In genomic region chr6:72850469-72850868, GRCh38 we compare ENCODE assay signal across 15 cellular contexts.
DNase-seq lines count a peak whose midpoint lies in the region; ATAC-seq and TF ChIP-seq lines count a peak whose summit lies in the region.
"Had no signal": no experiment of that assay in that cellular context is flagged by ENCODE, and none has a peak within 500 bp of the region (broad histone marks: within the 10 kb centered on the region; RNA-seq: fewer than 3 reads in every experiment).

No MANE protein-coding gene starts in this region.

- no peaks in the 10 kb centered on the region for H3K36me3 Mint-ChIP-seq in CD4-positive, alpha-beta memory T cell
- H3K36me3 Mint-ChIP-seq in immature natural killer cell: peaks cover 0 to 4% (median 0%) of the 10 kb centered on the region in 3 donors

- no peak overlapping the region for H3K4me3 ChIP-seq in HEK293 (ENCODE audit: low read depth, low read length)
- no peak overlapping the region for H3K4me3 ChIP-seq in CD4-positive, alpha-beta memory T cell (ENCODE audit: low read length in 2 of 2)
- H3K4me3 ChIP-seq: MG63 had no signal

- ATAC-seq in left lobe of liver: peak; percentile 47
- ATAC-seq: HepG2, T-helper 17 cell had no signal

- H3K4me1 ChIP-seq in HEK293 (ENCODE audit: control insufficient read depth, insufficient read depth, low read length): no peaks in the 10 kb centered on the region
- H3K4me1 ChIP-seq in CD4-positive, alpha-beta memory T cell (ENCODE audit: insufficient read depth, low read length): no peaks in the 10 kb centered on the region

- TF ChIP-seq CTCF in HEK293 (tag by site-specific recombination; IDR thresholded peaks at IDR 0.05): no peak

- H3K4me1 Mint-ChIP-seq in CD4-positive, alpha-beta memory T cell: no peaks in the 10 kb centered on the region
- no peaks in the 10 kb centered on the region for H3K4me1 Mint-ChIP-seq in immature natural killer cell
- H3K4me1 Mint-ChIP-seq: T-helper 17 cell had no signal

- intact Hi-C loops in CD4-positive, alpha-beta memory T cell (cut with micrococcal nuclease): no loop called here

- CTCF ChIA-PET in HEK293 (lab: Yijun Ruan, JAX): interaction anchor here (0.5 kb wide), 1 partner anchor 93 kb away, joined by 3 read pairs; no protein-coding TSS in a partner anchor
- CTCF ChIA-PET in CD4-positive, alpha-beta memory T cell (lab: Charles Lee; ENCODE audit: partially characterized antibody): no interaction called here

- no peaks in the 10 kb centered on the region for H3K36me3 ChIP-seq in HEK293 (ENCODE audit: control insufficient read depth in 2 of 2, insufficient read depth in 1 of 2, low read length in 2 of 2)
- H3K36me3 ChIP-seq in CD4-positive, alpha-beta memory T cell (ENCODE audit: insufficient read depth, low read length): no peaks in the 10 kb centered on the region
- H3K36me3 ChIP-seq: MG63 had no signal

- POLR2A ChIA-PET in HEK293 (lab: Yijun Ruan, JAX): no interaction called here
- POLR2A ChIA-PET in CD4-positive, alpha-beta memory T cell (lab: Charles Lee; ENCODE audit: partially characterized antibody): no interaction called here

- H3K9me3 Mint-ChIP-seq in CD4-positive, alpha-beta memory T cell: peaks cover 0 to 4% (median 0%) of the 10 kb centered on the region in 8 donors
- no peaks in the 10 kb centered on the region for H3K9me3 Mint-ChIP-seq in immature natural killer cell

- DNase-seq in COR-L47 (lab: John Stamatoyannopoulos, UW): peak; percentile 16
- peak; percentile 77 for DNase-seq in NCI-H345 treated with DMSO at 0.1 percent for 48 hours (lab: John Stamatoyannopoulos, UW; ENCODE audit: unreplicated experiment)
- DNase-seq in left lobe of liver (ENCODE audit: low spot score): no peak
- no peak for DNase-seq in CD4-positive, alpha-beta memory T cell
- no peak for DNase-seq in immature natural killer cell
- DNase-seq in NCI-H1436 (lab: John Stamatoyannopoulos, UW): no peak
- DNase-seq: AML-193, Calu3, MG63, NCI-H524 treated with DMSO at 0.1 percent for 48 hours, SHP77 treated with DMSO at 0.1 percent for 48 hours, T-helper 17 cell had no signal

- no peak overlapping the region for H3K27ac Mint-ChIP-seq in CD4-positive, alpha-beta memory T cell
- H3K27ac Mint-ChIP-seq in immature natural killer cell: no peak overlapping the region
- H3K27ac Mint-ChIP-seq: T-helper 17 cell had no signal

- H3K27ac ChIP-seq in HEK293 (ENCODE audit: extremely low read depth, low read depth, low read length): no peak overlapping the region
- H3K27ac ChIP-seq in CD4-positive, alpha-beta memory T cell (ENCODE audit: low read depth, low read length): no peak overlapping the region
- H3K27ac ChIP-seq: KMS-11 had no signal

- H3K27me3 Mint-ChIP-seq in CD4-positive, alpha-beta memory T cell: no peaks in the 10 kb centered on the region
- peaks cover 0 to 2% (median 0%) of the 10 kb centered on the region in 3 donors for H3K27me3 Mint-ChIP-seq in immature natural killer cell (ENCODE audit: low read depth in 3 of 3)
- H3K27me3 Mint-ChIP-seq: T-helper 17 cell had no signal

- H3K9me3 ChIP-seq in HEK293 (ENCODE audit: control insufficient read depth, insufficient read depth, low read depth, low read length): no peaks in the 10 kb centered on the region
- no peaks in the 10 kb centered on the region for H3K9me3 ChIP-seq in CD4-positive, alpha-beta memory T cell (ENCODE audit: control insufficient read depth in 1 of 2, low read length in 2 of 2)
- H3K9me3 ChIP-seq: MG63 had no signal

- H3K4me3 Mint-ChIP-seq in CD4-positive, alpha-beta memory T cell: no peak overlapping the region
- no peak overlapping the region for H3K4me3 Mint-ChIP-seq in immature natural killer cell
- H3K4me3 Mint-ChIP-seq: T-helper 17 cell had no signal

- no peaks in the 10 kb centered on the region for H3K27me3 ChIP-seq in CD4-positive, alpha-beta memory T cell (ENCODE audit: insufficient read depth, low read length)
- H3K27me3 ChIP-seq: MG63 had no signal

TF ChIP-seq in HEK293, 187 proteins besides CTCF, POLR2A, EP300 and RAD21:
- no peak for TF ChIP-seq ZNF398 (tag by site-specific recombination; IDR thresholded peaks at IDR 0.05)
- 0 out of 2 replicates have a peak, but pooled peaks have one; percentile 25 for TF ChIP-seq OSR2 (tag by site-specific recombination; IDR thresholded peaks at IDR 0.05)
- TF ChIP-seq ZNF664 (tag by site-specific recombination; IDR thresholded peaks at IDR 0.05): 0 out of 2 replicates have a peak, but pooled peaks have one; percentile 8
TF ChIP-seq in HEK293: peak in this region for 2.

Comparison
In these comparisons a context has a peak if more than half of its experiments do, and no peak if none do; other contexts are left out.
1. DNase-seq: peak in COR-L47 (single experiment) and NCI-H345 treated with DMSO at 0.1 percent for 48 hours (single experiment); none in left lobe of liver (single experiment), CD4-positive, alpha-beta memory T cell (0 of 5), immature natural killer cell (0 of 3) and NCI-H1436 (single experiment).